In genomic region chr1:105964879-105965278, GRCh38 we compare ENCODE assay signal across 26 cellular contexts.
"Had no signal": no experiment of that assay in that cellular context is flagged by ENCODE, and none has a peak within 500 bp of the region (broad histone marks: within the 10 kb centered on the region; RNA-seq: fewer than 3 reads in every experiment).

No MANE protein-coding gene starts in this region.

- H3K27ac ChIP-seq: colonic mucosa, coronary artery, dorsolateral prefrontal cortex, epithelial cell of prostate, esophagus muscularis mucosa, esophagus squamous epithelium, foreskin keratinocyte, gastrocnemius medialis, gastroesophageal sphincter, heart left ventricle, heart right ventricle had no signal

- H3K27me3 ChIP-seq: colonic mucosa, dorsolateral prefrontal cortex, esophagus muscularis mucosa, esophagus squamous epithelium, foreskin keratinocyte, gastrocnemius medialis, gastroesophageal sphincter, heart left ventricle, heart right ventricle had no signal

- H3K4me1 ChIP-seq: colonic mucosa, esophagus muscularis mucosa, esophagus squamous epithelium, foreskin keratinocyte, gastrocnemius medialis, gastroesophageal sphincter, heart left ventricle, heart right ventricle had no signal

- H3K4me1 Mint-ChIP-seq: endodermal cell had no signal

- ATAC-seq: effector memory CD8-positive, alpha-beta T cell; esophagus mucosa; foreskin keratinocyte; gastrocnemius medialis; gastroesophageal sphincter; heart left ventricle; heart right ventricle had no signal

- H3K4me3 Mint-ChIP-seq: dendritic cell treated with granulocyte-macrophage colony-stimulating factor and Interleukin-4, amounts not matched to agents 40 ng/mL and 50 ng/mL, for 4 days; effector memory CD8-positive, alpha-beta T cell; endodermal cell had no signal

- H3K27me3 Mint-ChIP-seq: dendritic cell treated with granulocyte-macrophage colony-stimulating factor and Interleukin-4, amounts not matched to agents 40 ng/mL and 50 ng/mL, for 4 days; effector memory CD8-positive, alpha-beta T cell had no signal

- H3K4me3 ChIP-seq: colonic mucosa, coronary artery, dorsolateral prefrontal cortex, esophagus muscularis mucosa, esophagus squamous epithelium, gastrocnemius medialis, gastroesophageal sphincter, heart left ventricle, heart right ventricle had no signal

- H3K27ac Mint-ChIP-seq: dendritic cell treated with granulocyte-macrophage colony-stimulating factor and Interleukin-4, amounts not matched to agents 40 ng/mL and 50 ng/mL, for 4 days; effector memory CD8-positive, alpha-beta T cell; endodermal cell had no signal

- H3K36me3 ChIP-seq: colonic mucosa, esophagus muscularis mucosa, esophagus squamous epithelium, gastrocnemius medialis, gastroesophageal sphincter, heart left ventricle, heart right ventricle had no signal

- DNase-seq: colonic mucosa; cortex of kidney; dermis blood vessel endothelial cell; dorsolateral prefrontal cortex; effector CD4-positive, alpha-beta T cell; effector CD8-positive, alpha-beta T cell; effector memory CD4-positive, alpha-beta T cell; effector memory CD8-positive, alpha-beta T cell; endodermal cell; erythroblast; esophagus squamous epithelium; foreskin fibroblast; foreskin keratinocyte; foreskin melanocyte; gastrocnemius medialis; glutamatergic neuron; head of caudate nucleus; heart left ventricle; heart right ventricle had no signal

- FAIRE-seq: endothelial cell of umbilical vein had no signal

- H3K9me3 ChIP-seq: colonic mucosa, esophagus muscularis mucosa, gastrocnemius medialis, gastroesophageal sphincter had no signal
